ENCODE assay signal across 26 cellular contexts in the genomic region with DNA sequence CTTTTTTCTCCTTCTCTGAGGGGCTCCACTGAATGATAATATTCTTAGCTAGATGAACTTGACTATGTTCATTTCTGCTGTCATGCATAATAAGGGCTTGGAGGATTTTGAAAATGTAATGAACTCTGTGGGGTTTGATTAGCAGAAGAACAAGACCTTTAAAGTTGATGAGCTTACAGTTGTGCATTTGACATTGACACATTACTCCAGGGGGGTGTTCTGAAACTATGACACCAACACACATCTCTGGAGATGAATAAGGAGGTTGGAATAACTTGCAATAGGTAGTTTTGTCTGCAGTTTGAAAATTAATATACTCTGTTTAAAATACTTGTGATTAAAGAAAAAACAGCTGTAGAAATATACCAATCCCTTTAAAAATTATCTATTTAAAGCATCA.
"Had no signal": no experiment of that assay in that cellular context is flagged by ENCODE, and none has a peak within 500 bp of the region (broad histone marks: within the 10 kb centered on the region; RNA-seq: fewer than 3 reads in every experiment).

No MANE protein-coding gene starts in this region.

- H3K27ac ChIP-seq: neutrophil, pancreas, prostate gland, right lobe of liver, stomach, thoracic aorta, upper lobe of left lung, vagina had no signal

- FAIRE-seq: pancreas, small intestine, urothelium cell line had no signal

- H3K36me3 Mint-ChIP-seq: natural killer cell; stimulated activated effector memory CD8-positive, alpha-beta T cell treated with anti-CD3 and anti-CD28 coated beads, Interleukin-12 subunit alpha, Interleukin-12 subunit beta, amount 100 ng/mL, for 72 hours; stimulated activated naive B cell treated with anti-CD40 and anti-IgM and Interleukin-4, amounts not matched to agents 10 μg/mL and 1 μg/mL and 100 μg/mL, for 72 hours had no signal

- ATAC-seq: natural killer cell; pancreas; right cardiac atrium; right lobe of liver; stimulated activated effector memory CD8-positive, alpha-beta T cell treated with anti-CD3 and anti-CD28 coated beads, Interleukin-12 subunit alpha, Interleukin-12 subunit beta, amount 100 ng/mL, for 72 hours; stimulated activated naive B cell treated with anti-CD40 and anti-IgM and Interleukin-4, amounts not matched to agents 10 μg/mL and 1 μg/mL and 100 μg/mL, for 72 hours had no signal

- H3K27me3 ChIP-seq: neutrophil, pancreas, right lobe of liver, sigmoid colon, stomach, thyroid gland, tibial nerve, upper lobe of left lung, vagina had no signal

- H3K4me1 ChIP-seq: prostate gland, sigmoid colon, vagina had no signal

- DNase-seq: natural killer cell; pancreas; right cardiac atrium; right lobe of liver; sigmoid colon; small intestine; stimulated activated CD4-positive, alpha-beta T cell treated with anti-CD3 and anti-CD28 coated beads, Interleukin-15, amount 100 ng/mL, for 24 hours; stimulated activated CD4-positive, alpha-beta T cell treated with anti-CD3 and anti-CD28 coated beads, Interleukin-2, amount 100 ng/mL, for 24 hours; stimulated activated CD4-positive, alpha-beta T cell treated with anti-CD3 and anti-CD28 coated beads, Interleukin-2, amount 100 ng/mL, for 48 hours; stimulated activated CD4-positive, alpha-beta T cell treated with anti-CD3 and anti-CD28 coated beads, Interleukin-4, amount 100 ng/mL, for 24 hours; stimulated activated naive B cell treated with anti-CD40 and anti-IgM and Interleukin-4, amounts not matched to agents 10 μg/mL and 1 μg/mL and 100 μg/mL, for 72 hours; stimulated activated naive CD4-positive, alpha-beta T cell treated with Interleukin-2 at 50 U/mL for 16 hours; stomach; thyroid gland; trophoblast cell; upper lobe of left lung had no signal

- H3K4me1 Mint-ChIP-seq: natural killer cell, neural crest cell had no signal

- H3K36me3 ChIP-seq: neutrophil, pancreas, prostate gland, right lobe of liver, sigmoid colon, stomach, thoracic aorta, thyroid gland, tibial nerve, upper lobe of left lung, vagina had no signal

- H3K27ac Mint-ChIP-seq: natural killer cell; stimulated activated effector memory CD8-positive, alpha-beta T cell treated with anti-CD3 and anti-CD28 coated beads, Interleukin-12 subunit alpha, Interleukin-12 subunit beta, amount 100 ng/mL, for 72 hours; stimulated activated naive B cell treated with anti-CD40 and anti-IgM and Interleukin-4, amounts not matched to agents 10 μg/mL and 1 μg/mL and 100 μg/mL, for 72 hours; stimulated activated naive CD8-positive, alpha-beta T cell treated with anti-CD3 and anti-CD28 coated beads, Interleukin-15, Interleukin-2, amounts not matched to agents 100 ng/mL and 50 ng/mL, for 24 hours had no signal

- H3K27me3 Mint-ChIP-seq: stimulated activated naive B cell treated with anti-CD40 and anti-IgM and Interleukin-4, amounts not matched to agents 10 μg/mL and 1 μg/mL and 100 μg/mL, for 72 hours; stimulated activated naive CD8-positive, alpha-beta T cell treated with anti-CD3 and anti-CD28 coated beads, Interleukin-15, Interleukin-2, amounts not matched to agents 100 ng/mL and 50 ng/mL, for 24 hours had no signal

- H3K4me3 Mint-ChIP-seq: natural killer cell; nephron; neural crest cell; stimulated activated effector memory CD8-positive, alpha-beta T cell treated with anti-CD3 and anti-CD28 coated beads, Interleukin-12 subunit alpha, Interleukin-12 subunit beta, amount 100 ng/mL, for 72 hours; stimulated activated naive B cell treated with anti-CD40 and anti-IgM and Interleukin-4, amounts not matched to agents 10 μg/mL and 1 μg/mL and 100 μg/mL, for 72 hours; stimulated activated naive CD8-positive, alpha-beta T cell treated with anti-CD3 and anti-CD28 coated beads, Interleukin-15, Interleukin-2, amounts not matched to agents 100 ng/mL and 50 ng/mL, for 24 hours had no signal

- H3K4me3 ChIP-seq: pancreas, prostate gland, right lobe of liver, sigmoid colon, stomach, thoracic aorta, thyroid gland, tibial nerve, upper lobe of left lung, vagina had no signal

- H3K9me3 Mint-ChIP-seq: natural killer cell; nephron; neural crest cell; stimulated activated effector memory CD8-positive, alpha-beta T cell treated with anti-CD3 and anti-CD28 coated beads, Interleukin-12 subunit alpha, Interleukin-12 subunit beta, amount 100 ng/mL, for 72 hours; stimulated activated naive B cell treated with anti-CD40 and anti-IgM and Interleukin-4, amounts not matched to agents 10 μg/mL and 1 μg/mL and 100 μg/mL, for 72 hours; stimulated activated naive CD8-positive, alpha-beta T cell treated with anti-CD3 and anti-CD28 coated beads, Interleukin-15, Interleukin-2, amounts not matched to agents 100 ng/mL and 50 ng/mL, for 24 hours had no signal

- H3K9me3 ChIP-seq: neutrophil, pancreas, prostate gland, right lobe of liver, sigmoid colon, stomach, thoracic aorta, thyroid gland, tibial nerve, upper lobe of left lung, vagina had no signal
